Comparison of ENCODE assay signal across 8 cellular contexts in genomic region chr17:68378202-68379149, GRCh38.
DNase-seq lines count a peak whose midpoint lies in the region; ATAC-seq and TF ChIP-seq lines count a peak whose summit lies in the region.

No MANE protein-coding gene starts in this region.

- no peaks in the 10 kb centered on the region for H4K20me1 ChIP-seq in GM23248 (ENCODE audit: insufficient read depth)

- H3K9me3 ChIP-seq in GM23248 (ENCODE audit: low read depth) (no peaks in the 10 kb centered on the region), SJCRH30 (replicated peaks) (no peaks in the 10 kb centered on the region)

- DNase-seq in GM23248 (peak; percentile 99), SJCRH30 (peak in 1 of 2 experiments; percentile 17), fibroblast of villous mesenchyme (ENCODE audit: low read depth) (peak; percentile 98), occipital lobe (lab: John Stamatoyannopoulos, UW) (peak; percentile 30), NCI-H1694 (lab: John Stamatoyannopoulos, UW) (no peak), GM20000 (ENCODE audit: low spot score) (no peak)

- H3K9me2 ChIP-seq in GM23248 (ENCODE audit: insufficient read depth), result no peaks in the 10 kb centered on the region

- peak overlapping the region; percentile 70 for H3K4me2 ChIP-seq in GM23248 (ENCODE audit: unreplicated experiment)

- H2AFZ ChIP-seq in GM23248, result peak overlapping the region; percentile 64

- peaks cover 45% of the 10 kb centered on the region for H3K4me1 ChIP-seq in GM23248 (ENCODE audit: insufficient read depth)
- peaks cover 20% of the 10 kb centered on the region for H3K4me1 ChIP-seq in SJCRH30

- TF ChIP-seq CTCF in fibroblast of villous mesenchyme (IDR thresholded peaks at IDR 0.05; ENCODE audit: insufficient read depth, low read depth, low read length), result no peak
- TF ChIP-seq CTCF in GM20000 (IDR thresholded peaks at IDR 0.05; ENCODE audit: extremely low read depth, missing control alignments), result no peak

- WGBS in GM23248 (ENCODE audit: low coverage in 1 of 2, low lambda C conversion rate in 2 of 2, missing lambda C conversion rate in 2 of 2), 2 experiments, result 3 to 5% methylated on average over 22 to 23 of the region's 23 CpGs

- ATAC-seq in HG03460 (IDR thresholded peaks at IDR 0.05; ENCODE audit: unreplicated experiment) (no peak), GM21526 (IDR thresholded peaks at IDR 0.05; ENCODE audit: low FRiP score, unreplicated experiment) (no peak)

- H3K9ac ChIP-seq in GM23248, result peak overlapping the region; percentile 92

- peaks cover 42% of the 10 kb centered on the region for H3F3A ChIP-seq in GM23248 (ENCODE audit: insufficient read depth)

- peak overlapping the region; percentile 99 for H3K27ac ChIP-seq in GM23248
- H3K27ac ChIP-seq in SJCRH30, result no peak overlapping the region

- H3K4me3 ChIP-seq in GM23248 (peak overlapping the region; percentile 50), SJCRH30 (peak overlapping the region; percentile 13; the same call in 1 of the 2 replicates), fibroblast of villous mesenchyme (ENCODE audit: low read depth, low read length) (no peak overlapping the region)

- H3K27me3 ChIP-seq in GM23248 (replicated peaks; ENCODE audit: insufficient read depth), result no peaks in the 10 kb centered on the region
- no peaks in the 10 kb centered on the region for H3K27me3 ChIP-seq in SJCRH30

- H3K79me2 ChIP-seq in GM23248 (ENCODE audit: insufficient read depth), result no peaks in the 10 kb centered on the region

- H3K36me3 ChIP-seq in GM23248 (ENCODE audit: low read depth) (no peaks in the 10 kb centered on the region), SJCRH30 (no peaks in the 10 kb centered on the region)

- in situ Hi-C loops in GM23248 (cut with MboI), result no loop called here

Comparison
In these comparisons a context has a peak if more than half of its experiments do, and no peak if none do; other contexts are left out.
1. DNase-seq: peak in GM23248 (single experiment), fibroblast of villous mesenchyme (single experiment) and occipital lobe (single experiment); none in NCI-H1694 (single experiment) and GM20000 (single experiment).